In the genomic region with DNA sequence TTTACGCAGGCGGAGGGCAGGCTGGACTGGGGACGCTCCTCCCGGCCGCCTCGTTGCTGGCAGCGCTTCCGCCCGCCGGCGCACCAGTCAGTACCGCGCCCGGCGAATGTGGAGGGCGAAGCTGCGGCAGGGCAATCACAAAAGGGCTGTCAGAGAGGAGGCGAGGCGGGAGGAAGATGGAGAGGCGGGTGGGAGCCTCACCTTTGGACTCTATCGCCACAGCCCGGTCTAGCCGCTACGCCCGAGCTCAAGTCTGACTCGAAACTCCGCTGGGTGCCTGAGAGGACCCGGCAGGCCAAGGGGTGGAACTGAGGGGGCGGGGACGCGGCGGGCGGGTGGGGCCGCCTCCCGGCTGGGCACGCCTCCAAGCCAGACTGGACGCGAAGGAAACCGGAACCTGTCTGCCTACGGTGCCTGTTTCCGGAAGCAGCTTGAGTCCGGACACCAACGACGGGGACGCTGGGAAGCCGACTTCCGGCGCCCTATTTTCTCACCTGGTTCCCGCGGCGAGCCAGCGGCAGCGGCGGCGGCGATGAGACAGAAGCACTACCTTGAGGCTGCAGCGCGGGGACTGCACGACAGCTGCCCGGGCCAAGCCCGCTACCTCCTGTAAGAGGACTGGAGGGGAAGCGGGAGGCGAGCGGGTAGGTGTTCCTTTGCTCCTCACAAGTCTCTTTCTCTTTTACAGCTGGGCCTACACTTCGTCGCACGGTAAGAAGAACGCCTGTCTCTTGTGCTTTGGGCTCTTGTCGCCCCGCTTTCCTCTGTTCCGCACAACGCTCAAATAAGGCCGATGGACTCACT, we compare ENCODE assay signal across 8 cellular contexts.
DNase-seq lines count a peak whose midpoint lies in the region; ATAC-seq and TF ChIP-seq lines count a peak whose summit lies in the region.

A gene (plus strand): TSS at position 483 of the 804 bp plus-strand sequence.

- H3K36me3 Mint-ChIP-seq in activated T-helper 1 cell treated with anti-CD3 and anti-CD28 coated beads, Interleukin-12 subunit alpha, Interleukin-12 subunit beta, Interleukin-2, Interleukin-4 antibody, amounts not matched to agents 30 ng/mL and 10 ng/mL and 1 ng/mL, durations not matched to agents 14 hours and 24 hours and 36 hours (ENCODE audit: low read depth), result peaks cover 27% of the 10 kb centered on the region
- H3K36me3 Mint-ChIP-seq in naive thymus-derived CD4-positive, alpha-beta T cell, result peaks cover 6 to 24% (median 19%) of the 10 kb centered on the region in 5 donors
- peaks cover 18% of the 10 kb centered on the region for H3K36me3 Mint-ChIP-seq in stimulated activated memory B cell treated with anti-CD40 and anti-IgM and Interleukin-4, amounts not matched to agents 10 μg/mL and 1 μg/mL and 100 μg/mL, for 72 hours

- H3K9ac ChIP-seq in DND-41 (ENCODE audit: low read depth, low read length) (peak within 1 kb of the TSS; percentile 81), fibroblast of lung (ENCODE audit: insufficient read depth, low read length) (peak within 1 kb of the TSS; percentile 89)

- H3K4me3 ChIP-seq in DND-41 (ENCODE audit: low read depth in 1 of 2, low read length in 2 of 2) (peak within 1 kb of the TSS; percentile 86 to 88), Peyer's patch (peak within 1 kb of the TSS; percentile 71 to 82 (median 76)), fibroblast of lung (replicated peaks in 1 of 4; ENCODE audit: control extremely low read depth in 1 of 4, insufficient read depth in 1 of 4, low read depth in 3 of 4, low read length in 4 of 4) (peak within 1 kb of the TSS; percentile 67 to 99 (median 92))
- H3K4me3 ChIP-seq in naive thymus-derived CD4-positive, alpha-beta T cell (ENCODE audit: low read length), result peak within 1 kb of the TSS; percentile 76

- no peaks in the 10 kb centered on the region for H3K9me3 ChIP-seq in DND-41 (ENCODE audit: insufficient read depth, low read length, severe bottlenecking)
- no peaks in the 10 kb centered on the region for H3K9me3 ChIP-seq in KOPT-K1 (ENCODE audit: insufficient read depth, low read length, poor library complexity, severe bottlenecking)
- H3K9me3 ChIP-seq in Peyer's patch, result no peaks in the 10 kb centered on the region
- H3K9me3 ChIP-seq in fibroblast of lung (ENCODE audit: control insufficient read depth, insufficient read depth, low read depth, low read length), result no peaks in the 10 kb centered on the region
- no peaks in the 10 kb centered on the region for H3K9me3 ChIP-seq in naive thymus-derived CD4-positive, alpha-beta T cell (ENCODE audit: control insufficient read depth in 2 of 3, low read length in 3 of 3)

- H2AFZ ChIP-seq in DND-41 (ENCODE audit: low read depth, low read length), result peak within 1 kb of the TSS; percentile 92
- peak within 1 kb of the TSS; percentile 99 for H2AFZ ChIP-seq in fibroblast of lung (ENCODE audit: low read length)

- TF ChIP-seq POLR2A in Peyer's patch (IDR thresholded peaks at IDR 0.05), result peak; percentile 65 to 69

- intact Hi-C loops in activated T-helper 1 cell treated with anti-CD3 and anti-CD28 coated beads, Interleukin-12 subunit alpha, Interleukin-12 subunit beta, Interleukin-2, Interleukin-4 antibody, amounts not matched to agents 30 ng/mL and 10 ng/mL and 1 ng/mL, durations not matched to agents 14 hours and 24 hours and 36 hours (cut with micrococcal nuclease), result loop anchor here (10.0 kb wide), 5 partner anchors 728 to 1108 kb away; a partner anchor contains a TSS
- intact Hi-C loops in naive thymus-derived CD4-positive, alpha-beta T cell (cut with micrococcal nuclease), result loop anchor here (1.0 to 5.0 kb wide), 21 partner anchors 22 to 1110 kb away; a partner anchor contains a TSS

- H3K27ac ChIP-seq in DND-41 (ENCODE audit: low read length) (peak within 1 kb of the TSS; percentile 90), KOPT-K1 (ENCODE audit: low read depth, low read length, poor library complexity, severe bottlenecking) (peak within 1 kb of the TSS; percentile 76), Peyer's patch (peak within 1 kb of the TSS; percentile 82 to 93 (median 88)), fibroblast of lung (ENCODE audit: insufficient read depth, low read length) (peak within 1 kb of the TSS; percentile 71)
- peak within 1 kb of the TSS; percentile 82 for H3K27ac ChIP-seq in naive thymus-derived CD4-positive, alpha-beta T cell (ENCODE audit: low read depth, low read length)

- no peaks in the 10 kb centered on the region for H3K9me3 Mint-ChIP-seq in activated T-helper 1 cell treated with anti-CD3 and anti-CD28 coated beads, Interleukin-12 subunit alpha, Interleukin-12 subunit beta, Interleukin-2, Interleukin-4 antibody, amounts not matched to agents 30 ng/mL and 10 ng/mL and 1 ng/mL, durations not matched to agents 14 hours and 24 hours and 36 hours
- no peaks in the 10 kb centered on the region for H3K9me3 Mint-ChIP-seq in naive thymus-derived CD4-positive, alpha-beta T cell
- H3K9me3 Mint-ChIP-seq in stimulated activated memory B cell treated with anti-CD40 and anti-IgM and Interleukin-4, amounts not matched to agents 10 μg/mL and 1 μg/mL and 100 μg/mL, for 72 hours, result no peaks in the 10 kb centered on the region

- POLR2A ChIA-PET in naive thymus-derived CD4-positive, alpha-beta T cell (lab: Charles Lee), result interaction anchor here (0.7 to 3.5 kb wide), 5 partner anchors 94 to 851 kb away, joined by 3 to 17 read pairs (median 6); a partner anchor contains a TSS

- H3K4me2 ChIP-seq in DND-41 (ENCODE audit: insufficient read depth, low read length) (peak within 1 kb of the TSS; percentile 78), fibroblast of lung (ENCODE audit: extremely low read depth, insufficient read depth, low read length) (peak within 1 kb of the TSS; percentile 93)

- H3K4me1 ChIP-seq in DND-41 (ENCODE audit: insufficient read depth, low read length), result peaks cover 38% of the 10 kb centered on the region
- H3K4me1 ChIP-seq in Peyer's patch, result peaks cover 0 to 14% (median 9%) of the 10 kb centered on the region in 4 donors
- peaks cover 2% of the 10 kb centered on the region for H3K4me1 ChIP-seq in fibroblast of lung (ENCODE audit: control insufficient read depth, extremely low read depth, insufficient read depth, low read length)
- H3K4me1 ChIP-seq in naive thymus-derived CD4-positive, alpha-beta T cell (ENCODE audit: control insufficient read depth in 2 of 2, insufficient read depth in 2 of 2, low read length in 2 of 2), result peaks cover 33% of the 10 kb centered on the region in 2 donors

- H3K27me3 ChIP-seq in DND-41 (ENCODE audit: insufficient read depth, low read length, poor library complexity) (no peaks in the 10 kb centered on the region), Peyer's patch (no peaks in the 10 kb centered on the region), fibroblast of lung (ENCODE audit: control insufficient read depth, insufficient read depth, low read length) (no peaks in the 10 kb centered on the region)
- no peaks in the 10 kb centered on the region for H3K27me3 ChIP-seq in naive thymus-derived CD4-positive, alpha-beta T cell (ENCODE audit: control insufficient read depth in 2 of 2, insufficient read depth in 2 of 2, low read length in 2 of 2)

- peaks cover 53% of the 10 kb centered on the region for H3K4me1 Mint-ChIP-seq in activated T-helper 1 cell treated with anti-CD3 and anti-CD28 coated beads, Interleukin-12 subunit alpha, Interleukin-12 subunit beta, Interleukin-2, Interleukin-4 antibody, amounts not matched to agents 30 ng/mL and 10 ng/mL and 1 ng/mL, durations not matched to agents 14 hours and 24 hours and 36 hours (ENCODE audit: low read depth)
- peaks cover 36 to 78% (median 67%) of the 10 kb centered on the region in 7 donors for H3K4me1 Mint-ChIP-seq in naive thymus-derived CD4-positive, alpha-beta T cell
- peaks cover 42% of the 10 kb centered on the region for H3K4me1 Mint-ChIP-seq in stimulated activated memory B cell treated with anti-CD40 and anti-IgM and Interleukin-4, amounts not matched to agents 10 μg/mL and 1 μg/mL and 100 μg/mL, for 72 hours

- H4K20me1 ChIP-seq in DND-41 (ENCODE audit: insufficient read depth, low read length) (no peaks in the 10 kb centered on the region), fibroblast of lung (ENCODE audit: control insufficient read depth, extremely low read depth, insufficient read depth, low read length) (no peaks in the 10 kb centered on the region)

- peak within 1 kb of the TSS; percentile 98 for H3K27ac Mint-ChIP-seq in activated T-helper 1 cell treated with anti-CD3 and anti-CD28 coated beads, Interleukin-12 subunit alpha, Interleukin-12 subunit beta, Interleukin-2, Interleukin-4 antibody, amounts not matched to agents 30 ng/mL and 10 ng/mL and 1 ng/mL, durations not matched to agents 14 hours and 24 hours and 36 hours
- H3K27ac Mint-ChIP-seq in naive thymus-derived CD4-positive, alpha-beta T cell, result peak within 1 kb of the TSS; percentile 91 to 99 (median 96)
- peak within 1 kb of the TSS; percentile 90 for H3K27ac Mint-ChIP-seq in stimulated activated memory B cell treated with anti-CD40 and anti-IgM and Interleukin-4, amounts not matched to agents 10 μg/mL and 1 μg/mL and 100 μg/mL, for 72 hours

- ATAC-seq in DND-41 (ENCODE audit: insufficient read depth, low read depth) (peak; percentile 88), GM21825 (IDR thresholded peaks at IDR 0.05; ENCODE audit: unreplicated experiment) (peak; percentile 92)
- peak; percentile 94 for ATAC-seq in naive thymus-derived CD4-positive, alpha-beta T cell
- ATAC-seq in stimulated activated memory B cell treated with anti-CD40 and anti-IgM and Interleukin-4, amounts not matched to agents 10 μg/mL and 1 μg/mL and 100 μg/mL, for 72 hours, result peak; percentile 97

- H3K27me3 Mint-ChIP-seq in activated T-helper 1 cell treated with anti-CD3 and anti-CD28 coated beads, Interleukin-12 subunit alpha, Interleukin-12 subunit beta, Interleukin-2, Interleukin-4 antibody, amounts not matched to agents 30 ng/mL and 10 ng/mL and 1 ng/mL, durations not matched to agents 14 hours and 24 hours and 36 hours (ENCODE audit: insufficient read depth), result no peaks in the 10 kb centered on the region
- no peaks in the 10 kb centered on the region for H3K27me3 Mint-ChIP-seq in naive thymus-derived CD4-positive, alpha-beta T cell
- H3K27me3 Mint-ChIP-seq in stimulated activated memory B cell treated with anti-CD40 and anti-IgM and Interleukin-4, amounts not matched to agents 10 μg/mL and 1 μg/mL and 100 μg/mL, for 72 hours, result no peaks in the 10 kb centered on the region

- CTCF ChIA-PET in naive thymus-derived CD4-positive, alpha-beta T cell (lab: Charles Lee), result interaction anchor here (0.7 kb wide), 1 partner anchor 672 kb away, joined by 3 read pairs; no protein-coding TSS in a partner anchor

- DNase-seq in DND-41, result peak; percentile 94
- peak; percentile 92 to 99 (median 97) for DNase-seq in Peyer's patch
- DNase-seq in activated T-helper 1 cell treated with anti-CD3 and anti-CD28 coated beads, Interleukin-12 subunit alpha, Interleukin-12 subunit beta, Interleukin-2, Interleukin-4 antibody, amounts not matched to agents 30 ng/mL and 10 ng/mL and 1 ng/mL, durations not matched to agents 14 hours and 24 hours and 36 hours (ENCODE audit: low spot score), result peak; percentile 90
- peak; percentile 93 to 97 for DNase-seq in fibroblast of lung (ENCODE audit: low read depth in 2 of 2)
- peak; percentile 80 to 93 (median 90) for DNase-seq in naive thymus-derived CD4-positive, alpha-beta T cell

- H3K36me3 ChIP-seq in DND-41 (ENCODE audit: insufficient read depth, low read length) (peaks cover 35% of the 10 kb centered on the region), KOPT-K1 (ENCODE audit: insufficient read depth, low read length) (peaks cover 28% of the 10 kb centered on the region), Peyer's patch (peaks cover 0 to 21% (median 0%) of the 10 kb centered on the region in 3 donors), fibroblast of lung (ENCODE audit: control insufficient read depth, insufficient read depth, low read length) (peaks cover 6% of the 10 kb centered on the region)
- peaks cover 6 to 25% (median 9%) of the 10 kb centered on the region in 3 experiments for H3K36me3 ChIP-seq in naive thymus-derived CD4-positive, alpha-beta T cell (ENCODE audit: control insufficient read depth in 2 of 3, insufficient read depth in 3 of 3, low read length in 3 of 3)

- peak within 1 kb of the TSS; percentile 98 for H3K4me3 Mint-ChIP-seq in activated T-helper 1 cell treated with anti-CD3 and anti-CD28 coated beads, Interleukin-12 subunit alpha, Interleukin-12 subunit beta, Interleukin-2, Interleukin-4 antibody, amounts not matched to agents 30 ng/mL and 10 ng/mL and 1 ng/mL, durations not matched to agents 14 hours and 24 hours and 36 hours
- peak within 1 kb of the TSS; percentile 83 to 100 (median 96) for H3K4me3 Mint-ChIP-seq in naive thymus-derived CD4-positive, alpha-beta T cell
- peak within 1 kb of the TSS; percentile 92 for H3K4me3 Mint-ChIP-seq in stimulated activated memory B cell treated with anti-CD40 and anti-IgM and Interleukin-4, amounts not matched to agents 10 μg/mL and 1 μg/mL and 100 μg/mL, for 72 hours

- TF ChIP-seq CTCF in DND-41 (IDR thresholded peaks at IDR 0.05; ENCODE audit: borderline replicate concordance, extremely low read depth, low read length, poor library complexity, severe bottlenecking) (no peak), Peyer's patch (IDR thresholded peaks at IDR 0.05) (no peak), fibroblast of lung (conservative IDR thresholded peaks at IDR 0.05 in 1 of 2, IDR thresholded peaks at IDR 0.05 in 1 of 2; ENCODE audit: low read depth in 1 of 2, low read length in 2 of 2) (no peak)

- H3K79me2 ChIP-seq in DND-41 (ENCODE audit: insufficient read depth, low read length) (peaks cover 46% of the 10 kb centered on the region), fibroblast of lung (ENCODE audit: control insufficient read depth, insufficient read depth, low read length) (peaks cover 17% of the 10 kb centered on the region)

Comparison
In these comparisons a context has a peak if more than half of its experiments do, and no peak if none do; other contexts are left out.
1. Peak in every context shown above with its lines: DNase-seq, ATAC-seq, H3K4me3 ChIP-seq and H3K27ac ChIP-seq.